In the genomic region with DNA sequence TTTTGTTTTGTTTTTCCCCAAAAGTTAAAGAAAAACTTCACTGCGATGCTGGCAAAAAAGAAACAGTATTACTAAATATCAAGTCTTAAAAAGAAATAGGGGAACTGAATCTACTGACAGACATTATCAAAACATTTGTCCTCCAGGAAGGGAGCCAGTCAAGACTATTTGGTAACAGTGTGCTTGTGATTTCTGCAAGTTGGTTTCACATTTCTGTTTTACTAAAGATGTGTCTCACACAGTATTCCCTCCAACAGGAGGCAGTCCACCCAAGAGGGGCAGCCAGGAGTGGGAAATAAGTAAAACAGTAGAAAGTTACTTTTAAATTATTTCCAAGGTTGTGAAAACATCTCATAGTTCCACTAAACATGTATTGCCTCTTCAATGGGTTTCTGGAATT, we compare ENCODE assay signal across 9 cellular contexts.
DNase-seq lines count a peak whose midpoint lies in the region; ATAC-seq and TF ChIP-seq lines count a peak whose summit lies in the region.
"Had no signal": no experiment of that assay in that cellular context is flagged by ENCODE, and none has a peak within 500 bp of the region (broad histone marks: within the 10 kb centered on the region; RNA-seq: fewer than 3 reads in every experiment).

No MANE protein-coding gene starts in this region.

- no peak overlapping the region for H3K27ac ChIP-seq in HL-60 (replicated peaks)

- no peak for ATAC-seq in HG03045 (IDR thresholded peaks at IDR 0.05; ENCODE audit: unreplicated experiment)
- no peak for ATAC-seq in GM18517 (IDR thresholded peaks at IDR 0.05; ENCODE audit: unreplicated experiment)

- TF ChIP-seq CTCF in AG09319 (IDR thresholded peaks at IDR 0.05; ENCODE audit: low read depth, low read length) (peak; percentile 51), HL-60 (IDR thresholded peaks at IDR 0.05; ENCODE audit: insufficient read depth, low read length) (no peak), cardiac fibroblast (IDR thresholded peaks at IDR 0.05; ENCODE audit: low read depth, low read length) (peak; percentile 13), mesothelial cell of epicardium (IDR thresholded peaks at IDR 0.05; ENCODE audit: unreplicated experiment) (no peak)

- no peak overlapping the region for H3K4me3 Mint-ChIP-seq in mesothelial cell of epicardium
- H3K4me3 Mint-ChIP-seq: CD8-positive, alpha-beta memory T cell had no signal

- peaks cover 51% of the 10 kb centered on the region for H3K4me1 Mint-ChIP-seq in mesothelial cell of epicardium

- no peaks in the 10 kb centered on the region for H3K27me3 Mint-ChIP-seq in mesothelial cell of epicardium (ENCODE audit: low read depth)
- H3K27me3 Mint-ChIP-seq: CD8-positive, alpha-beta memory T cell had no signal

- peak overlapping the region; percentile 66 for H3K27ac Mint-ChIP-seq in mesothelial cell of epicardium

- no peak overlapping the region for H3K4me3 ChIP-seq in HL-60 (replicated peaks; ENCODE audit: insufficient read depth, low read length)
- H3K4me3 ChIP-seq in cardiac fibroblast (replicated peaks in 1 of 2; ENCODE audit: low read depth in 2 of 2, low read length in 2 of 2), result no peak overlapping the region

- no peaks in the 10 kb centered on the region for H3K9me3 Mint-ChIP-seq in mesothelial cell of epicardium
- H3K9me3 Mint-ChIP-seq: CD8-positive, alpha-beta memory T cell had no signal

- peaks cover 32% of the 10 kb centered on the region for H3K36me3 Mint-ChIP-seq in mesothelial cell of epicardium

- H3K27me3 ChIP-seq in HL-60 (ENCODE audit: insufficient read depth, poor library complexity, severe bottlenecking), result no peaks in the 10 kb centered on the region

- DNase-seq in AG09319 (ENCODE audit: extremely low read depth, low read depth), result peak; percentile 25
- DNase-seq in HL-60 (ENCODE audit: low read depth in 1 of 2, low spot score in 1 of 2), result peak; percentile 24 to 26
- DNase-seq in cardiac fibroblast (ENCODE audit: low read depth in 2 of 2), result peak; percentile 39 to 42
- DNase-seq in mesothelial cell of epicardium (ENCODE audit: low spot score in 2 of 2, unreplicated experiment in 2 of 2), result no peak
- no peak for DNase-seq in stimulated activated CD4-positive, alpha-beta T cell treated with anti-CD3 and anti-CD28 coated beads, Interleukin-2, amount 100 ng/mL, for 24 hours
- no peak for DNase-seq in SW 1271 (lab: John Stamatoyannopoulos, UW)
- DNase-seq: CD8-positive, alpha-beta memory T cell had no signal

Comparison
In these comparisons a context has a peak if more than half of its experiments do, and no peak if none do; other contexts are left out.
1. DNase-seq: peak in AG09319 (single experiment), HL-60 (2 of 2) and cardiac fibroblast (2 of 2); none in mesothelial cell of epicardium (0 of 2), stimulated activated CD4-positive, alpha-beta T cell treated with anti-CD3 and anti-CD28 coated beads, Interleukin-2, amount 100 ng/mL, for 24 hours (0 of 2) and SW 1271 (0 of 2).
2. CTCF ChIP-seq: peak in AG09319 (single experiment) and cardiac fibroblast (single experiment); none in HL-60 (single experiment) and mesothelial cell of epicardium (single experiment).